In the genomic region with DNA sequence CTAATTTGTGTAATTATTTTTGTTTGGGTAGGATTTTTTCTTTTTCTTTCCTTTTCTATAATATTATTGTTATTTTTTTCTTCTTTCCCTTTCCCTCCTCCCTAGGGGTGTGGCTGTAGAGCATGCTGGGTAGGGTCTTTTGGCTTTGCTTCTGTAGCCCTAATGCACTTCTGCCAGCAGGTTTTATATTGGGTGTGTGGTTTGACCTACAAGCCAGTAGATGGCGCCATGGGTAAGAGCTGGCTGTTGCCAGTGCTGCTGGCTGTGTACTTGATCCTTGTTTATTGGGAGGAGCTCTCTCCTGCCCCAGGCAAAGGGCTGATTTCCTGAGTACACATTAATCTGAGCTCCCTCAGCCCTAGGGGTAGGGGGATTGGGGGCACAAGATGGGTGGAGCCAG, we compare ENCODE assay signal across 8 cellular contexts.
DNase-seq lines count a peak whose midpoint lies in the region; ATAC-seq, FAIRE-seq and TF ChIP-seq lines count a peak whose summit lies in the region.
"Not testable (repeated sequence)": the region's sequence is repeated elsewhere in the genome, so short reads cannot be mapped to it uniquely, and the experiment has no call there.

No MANE protein-coding gene starts in this region.

- WGBS in psoas muscle, 3 donors: 0% methylated on average over 1 of the region's 1 CpG

- not testable (repeated sequence) for H3K4me1 ChIP-seq in OCI-LY7 (ENCODE audit: insufficient read depth, low read length, poor library complexity, severe bottlenecking); kidney (ENCODE audit: control insufficient read depth in 1 of 2, insufficient read depth in 1 of 2, low read depth in 1 of 2, low read length in 2 of 2); psoas muscle

- H3K9me3 ChIP-seq in AG04450 (ENCODE audit: control insufficient read depth, insufficient read depth, low read length); OCI-LY7 (ENCODE audit: low read length); kidney (ENCODE audit: control insufficient read depth in 1 of 2, low read length in 2 of 2); psoas muscle: not testable (repeated sequence)

- CTCF ChIA-PET in AG04450 (lab: Charles Lee) (interaction anchor here (0.9 to 2.5 kb wide), 8 partner anchors 10 to 388 kb away, joined by 3 to 17 read pairs (median 6); no protein-coding TSS in a partner anchor), GM10248 (lab: Yijun Ruan, JAX) (interaction anchor here (1.0 to 4.2 kb wide), 10 partner anchors 13 to 156 kb away, joined by 3 to 23 read pairs (median 6); no protein-coding TSS in a partner anchor), OCI-LY7 (lab: Charles Lee; ENCODE audit: unreplicated experiment) (interaction anchor here (1.0 kb wide), 1 partner anchor 85 kb away, joined by 3 read pairs; no protein-coding TSS in a partner anchor)

- H3K4me1 Mint-ChIP-seq in activated T-helper 17 cell treated with anti-CD3 and anti-CD28 coated beads, Interleukin-2, amount 50 U/mL, for 72 hours: not testable (repeated sequence)

- H3K27me3 Mint-ChIP-seq in activated T-helper 17 cell treated with anti-CD3 and anti-CD28 coated beads, Interleukin-2, amount 50 U/mL, for 72 hours: not testable (repeated sequence)

- H3K4me2 ChIP-seq in OCI-LY7 (ENCODE audit: low read length): 0 out of 2 replicates have a peak overlapping the region, but pooled peaks have one; percentile 25

- H3K9ac ChIP-seq in kidney (ENCODE audit: low read length in 2 of 2): not testable (repeated sequence)

- H3K27me3 ChIP-seq in AG04450 (ENCODE audit: control insufficient read depth, insufficient read depth, low read length); psoas muscle (ENCODE audit: insufficient read depth in 3 of 3, low read length in 2 of 3): not testable (repeated sequence)

- H3K79me2 ChIP-seq in OCI-LY7 (ENCODE audit: insufficient read depth, low read depth, low read length): not testable (repeated sequence)

- POLR2A ChIA-PET in AG04450 (lab: Yijun Ruan, JAX); GM10248 (lab: Yijun Ruan, JAX); OCI-LY7 (lab: Charles Lee): not testable (repeated sequence)

- not testable (repeated sequence) for H3K36me3 ChIP-seq in OCI-LY7 (ENCODE audit: insufficient read depth, low read length); kidney (ENCODE audit: control insufficient read depth in 1 of 2, insufficient read depth in 2 of 2, low read length in 2 of 2); psoas muscle (ENCODE audit: insufficient read depth in 1 of 2, low read depth in 1 of 2)

- not testable (repeated sequence) for H3K36me3 Mint-ChIP-seq in activated T-helper 17 cell treated with anti-CD3 and anti-CD28 coated beads, Interleukin-2, amount 50 U/mL, for 72 hours (ENCODE audit: low read depth)

- BruUV-seq in OCI-LY7 (replicated peaks; lab: Mats Ljungman, UMichigan): not testable (repeated sequence)

- not testable (repeated sequence) for ATAC-seq in activated T-helper 17 cell treated with anti-CD3 and anti-CD28 coated beads, Interleukin-2, amount 50 U/mL, for 72 hours (replicated peaks); psoas muscle

- not testable (repeated sequence) for H3K9me2 ChIP-seq in OCI-LY7 (ENCODE audit: insufficient read depth, low read length)

- H4K20me1 ChIP-seq in OCI-LY7 (ENCODE audit: insufficient read depth, low read length): not testable (repeated sequence)

- H3K4me3 Mint-ChIP-seq in activated T-helper 17 cell treated with anti-CD3 and anti-CD28 coated beads, Interleukin-2, amount 50 U/mL, for 72 hours: peak overlapping the region; percentile 25

- H3K27ac ChIP-seq in AG04450 (ENCODE audit: low read depth, low read length); OCI-LY7 (ENCODE audit: low read depth, low read length, poor library complexity, severe bottlenecking); kidney (ENCODE audit: low read depth in 2 of 2, low read length in 2 of 2); psoas muscle: not testable (repeated sequence)

- intact Hi-C loops in OCI-LY7 (cut with micrococcal nuclease; ENCODE audit: unreplicated experiment): loop anchor here (1.0 to 2.0 kb wide), 2 partner anchors 91 to 148 kb away; no protein-coding TSS in a partner anchor
- intact Hi-C loops in kidney (cut with DNase I); psoas muscle (cut with DNase I): not testable (repeated sequence)

- FAIRE-seq in kidney (lab: Jason Lieb, UNC): peak; percentile 76

- H3K27ac Mint-ChIP-seq in activated T-helper 17 cell treated with anti-CD3 and anti-CD28 coated beads, Interleukin-2, amount 50 U/mL, for 72 hours: not testable (repeated sequence)

- not testable (repeated sequence) for DNase-seq in AG04450 (ENCODE audit: low read depth, low spot score); GM10248 (ENCODE audit: extremely low spot score); kidney; psoas muscle
- DNase-seq in OCI-LY7 (ENCODE audit: low spot score): peak; percentile 49
- peak; percentile 4 for DNase-seq in epithelial cell of esophagus (ENCODE audit: low read depth)

- H2AFZ ChIP-seq in OCI-LY7 (ENCODE audit: low read length): not testable (repeated sequence)

- H3K9me3 Mint-ChIP-seq in activated T-helper 17 cell treated with anti-CD3 and anti-CD28 coated beads, Interleukin-2, amount 50 U/mL, for 72 hours: not testable (repeated sequence)

- TF ChIP-seq CTCF in AG04450 (IDR thresholded peaks at IDR 0.05; ENCODE audit: low read depth, low read length) (peak; percentile 46), GM10248 (IDR thresholded peaks at IDR 0.05; ENCODE audit: control extremely low read depth, extremely low read depth, low read depth, missing control alignments) (peak; percentile 29), LNCAP (IDR thresholded peaks at IDR 0.05) (peak; percentile 45; the same call in 1 of the 2 replicates), OCI-LY7 (conservative IDR thresholded peaks at IDR 0.05; ENCODE audit: low read length) (peak; percentile 69), epithelial cell of esophagus (IDR thresholded peaks at IDR 0.05; ENCODE audit: insufficient read depth, low read depth, low read length, missing control alignments) (peak; percentile 25), kidney (IDR thresholded peaks at IDR 0.05; ENCODE audit: borderline replicate concordance, extremely low read depth, insufficient read depth) (peak; percentile 37), psoas muscle (IDR thresholded peaks at IDR 0.05) (peak; percentile 46)

- not testable (repeated sequence) for H3K4me3 ChIP-seq in AG04450 (ENCODE audit: low read depth, low read length); OCI-LY7 (ENCODE audit: low read depth, low read length, poor library complexity, severe bottlenecking); epithelial cell of esophagus (ENCODE audit: low read length); kidney (ENCODE audit: low read length in 2 of 2); psoas muscle
